ENCODE assay signal across 35 cellular contexts in genomic region chr13:107582171-107582570, GRCh38.
"Had no signal": no experiment of that assay in that cellular context is flagged by ENCODE, and none has a peak within 500 bp of the region (broad histone marks: within the 10 kb centered on the region; RNA-seq: fewer than 3 reads in every experiment).

No MANE protein-coding gene starts in this region.

- H3K9ac ChIP-seq: KMS-11 had no signal

- DNase-seq: Karpas-422, Kasumi-1, MG63, MM.1S, MV-4-11, NCI-H1048, NCI-H1092, NCI-H1092 treated with DMSO at 0.1 percent for 48 hours, NCI-H1105, NCI-H1105 treated with DMSO at 0.1 percent for 48 hours, NCI-H1417, NCI-H1417 treated with DMSO at 0.1 percent for 48 hours, NCI-H1436, NCI-H1436 treated with DMSO at 0.1 percent for 48 hours, NCI-H146, NCI-H1694, NCI-H1694 treated with DMSO at 0.1 percent for 48 hours, NCI-H187, NCI-H187 treated with DMSO at 0.1 percent for 48 hours, NCI-H1930, NCI-H2029, NCI-H2029 treated with DMSO at 0.1 percent for 48 hours, NCI-H2081, NCI-H2081 treated with DMSO at 0.1 percent for 48 hours, NCI-H2107, NCI-H2171, NCI-H2171 treated with DMSO at 0.1 percent for 48 hours, NCI-H2227 treated with DMSO at 0.1 percent for 48 hours, NCI-H226, NCI-H345, NCI-H446, NCI-H446 treated with DMSO at 0.1 percent for 48 hours, NCI-H510A, NCI-H510A treated with DMSO at 0.1 percent for 48 hours had no signal

- H3K4me2 ChIP-seq: KMS-11 had no signal

- H3K27me3 ChIP-seq: MG63 had no signal

- H3K36me3 ChIP-seq: MG63 had no signal

- H3K27ac ChIP-seq: KMS-11 had no signal

- H3K4me3 ChIP-seq: MG63 had no signal

- H3K9me3 ChIP-seq: MG63 had no signal
